20 cellular contexts compared by ENCODE assay signal in the genomic region with DNA sequence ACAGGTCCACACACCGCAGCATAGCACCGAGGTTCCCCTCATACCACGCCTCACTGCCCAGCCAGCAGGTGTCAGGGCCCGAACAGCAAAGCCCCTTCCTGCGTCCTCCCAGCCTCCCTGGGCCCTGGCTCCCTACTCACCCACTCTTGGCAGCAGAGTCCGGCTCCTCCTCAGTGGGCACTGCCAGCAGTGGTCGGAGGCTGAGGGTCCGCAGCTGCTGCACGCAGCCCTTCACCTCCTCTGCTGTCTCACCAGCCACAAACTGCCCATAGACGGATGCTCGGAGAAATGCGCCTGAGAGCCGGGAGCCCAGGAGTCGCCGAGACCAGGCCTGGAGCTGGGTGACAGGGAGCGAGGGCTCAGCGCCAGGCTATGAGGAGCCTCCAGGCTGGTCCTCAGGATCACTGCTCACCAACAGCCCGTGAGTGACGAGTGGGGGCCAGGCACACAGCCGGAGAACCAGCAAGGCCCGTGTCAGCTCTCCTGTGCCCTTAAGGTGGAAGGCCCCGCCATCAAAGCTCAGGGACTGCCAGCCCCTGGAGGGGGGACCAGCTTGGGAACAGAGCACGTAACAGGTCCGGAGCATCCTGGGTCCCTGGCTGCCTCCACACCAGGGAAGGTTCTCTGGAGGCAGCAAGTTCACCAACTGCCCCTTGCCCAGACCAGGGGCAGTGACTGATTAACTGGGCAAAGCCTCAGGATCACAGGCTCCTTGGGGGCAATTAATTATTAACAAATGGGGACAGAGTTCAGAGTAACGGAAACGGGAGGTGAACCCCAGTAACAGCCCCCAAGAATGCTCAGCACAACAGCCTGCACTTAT. TPM values are rescaled to one million over a fixed set of nuclear protein-coding genes. Genes with fewer than 3 reads are reported as not detected.
A peak's percentile ranks its signal among the peaks of the same experiment; 100 is the strongest.
DNase-seq lines count a peak whose midpoint lies in the region; ATAC-seq, FAIRE-seq and TF ChIP-seq lines count a peak whose summit lies in the region.
"Had no signal": no experiment of that assay in that cellular context is flagged by ENCODE, and none has a peak within 500 bp of the region (broad histone marks: within the 10 kb centered on the region; RNA-seq: fewer than 3 reads in every experiment).

A gene with protein sequence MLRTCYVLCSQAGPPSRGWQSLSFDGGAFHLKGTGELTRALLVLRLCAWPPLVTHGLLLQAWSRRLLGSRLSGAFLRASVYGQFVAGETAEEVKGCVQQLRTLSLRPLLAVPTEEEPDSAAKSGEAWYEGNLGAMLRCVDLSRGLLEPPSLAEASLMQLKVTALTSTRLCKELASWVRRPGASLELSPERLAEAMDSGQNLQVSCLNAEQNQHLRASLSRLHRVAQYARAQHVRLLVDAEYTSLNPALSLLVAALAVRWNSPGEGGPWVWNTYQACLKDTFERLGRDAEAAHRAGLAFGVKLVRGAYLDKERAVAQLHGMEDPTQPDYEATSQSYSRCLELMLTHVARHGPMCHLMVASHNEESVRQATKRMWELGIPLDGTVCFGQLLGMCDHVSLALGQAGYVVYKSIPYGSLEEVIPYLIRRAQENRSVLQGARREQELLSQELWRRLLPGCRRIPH (minus strand): TSS at position 626 of the 823 bp plus-strand sequence. CDS start 40 bp downstream, at position 586.

- H3K23ac ChIP-seq in mesenchymal stem cell (ENCODE audit: low read length in 2 of 2), result no peak within 1 kb of the TSS

- H2AK5ac ChIP-seq in mesenchymal stem cell (ENCODE audit: low read length, severe bottlenecking), result no peak within 1 kb of the TSS

- no peak for TF ChIP-seq RAD21 in K562 (CRISPR knock-in tag; conservative IDR thresholded peaks at IDR 0.05 in 1 of 2, IDR thresholded peaks at IDR 0.05 in 1 of 2)
- no peak; the same call in none of the 2 replicates for TF ChIP-seq RAD21 in HepG2 (CRISPR knock-in tag; IDR thresholded peaks at IDR 0.05)

- H3K27me3 Mint-ChIP-seq in GM23338 (ENCODE audit: insufficient read depth, low read depth, poor library complexity), result peaks cover 10% of the 10 kb centered on the region
- peaks cover 41 to 74% of the 10 kb centered on the region in 2 donors for H3K27me3 Mint-ChIP-seq in effector memory CD8-positive, alpha-beta T cell

- H3K36me3 ChIP-seq in GM23338 (ENCODE audit: insufficient read depth) (no peaks in the 10 kb centered on the region), K562 (ENCODE audit: control insufficient read depth, insufficient read depth, low read length) (no peaks in the 10 kb centered on the region), HepG2 (replicated peaks in 1 of 2; ENCODE audit: control insufficient read depth in 1 of 2, insufficient read depth in 2 of 2, low read length in 2 of 2) (peaks cover 0 to 5% of the 10 kb centered on the region in 2 experiments; a peak in 2 of 5 replicates), mesenchymal stem cell (ENCODE audit: control insufficient read depth in 1 of 2, insufficient read depth in 2 of 2, low read depth in 1 of 2, low read length in 2 of 2) (no peaks in the 10 kb centered on the region)

- POLR2A ChIA-PET in K562 (lab: Yijun Ruan, JAX), result interaction anchor here (0.9 kb wide), 1 partner anchor 10 kb away, joined by 3 read pairs; no protein-coding TSS in a partner anchor
- POLR2A ChIA-PET in HepG2 (lab: Yijun Ruan, JAX), result interaction anchor here (0.7 to 2.3 kb wide), 11 partner anchors 9 to 151 kb away, joined by 3 to 14 read pairs (median 4); a partner anchor contains a TSS

- ATAC-seq in GM23338 (peak; percentile 53), K562 (peak; percentile 64), HepG2 (peak; percentile 92), HG03439 (IDR thresholded peaks at IDR 0.05; ENCODE audit: unreplicated experiment) (no peak)
- ATAC-seq in stimulated activated effector memory CD8-positive, alpha-beta T cell treated with anti-CD3 and anti-CD28 coated beads, Interleukin-12 subunit alpha, Interleukin-12 subunit beta, amount 100 ng/mL, for 72 hours, result peak; percentile 11
- ATAC-seq in effector memory CD8-positive, alpha-beta T cell (replicated peaks), result no peak

- TF ChIP-seq EP300 in K562 (IDR thresholded peaks at IDR 0.05; ENCODE audit: low read length) (no peak), HepG2 (IDR thresholded peaks at IDR 0.05; ENCODE audit: low read depth in 2 of 2, low read length in 2 of 2) (peak in 1 of 2 experiments; percentile 67; a peak in 2 of 4 replicates), HepG2 (CRISPR knock-in tag; IDR thresholded peaks at IDR 0.05; ENCODE audit: borderline replicate concordance) (no peak)

- H3K9me2 ChIP-seq in GM23338 (ENCODE audit: insufficient read depth), result no peaks in the 10 kb centered on the region

- H2BK15ac ChIP-seq in mesenchymal stem cell (ENCODE audit: low read depth, poor library complexity, severe bottlenecking), result no peak within 1 kb of the TSS

- no peak for TF ChIP-seq POLR2A in K562 (conservative IDR thresholded peaks at IDR 0.05)
- peak; percentile 94 to 99 for TF ChIP-seq POLR2A in HepG2 (IDR thresholded peaks at IDR 0.05; ENCODE audit: insufficient read depth in 1 of 2, low read depth in 2 of 2, low read length in 2 of 2)

- H3K4me3 ChIP-seq in GM23338, result no peak within 1 kb of the TSS
- H3K4me3 ChIP-seq in K562, result no peak within 1 kb of the TSS
- H3K4me3 ChIP-seq in HepG2 (replicated peaks in 1 of 3; ENCODE audit: insufficient read depth in 1 of 3, low read depth in 2 of 3, low read length in 3 of 3), result peak within 1 kb of the TSS; percentile 86 to 98 (median 91)
- H3K4me3 ChIP-seq in mesenchymal stem cell (ENCODE audit: insufficient read depth in 1 of 2, low read depth in 1 of 2, low read length in 2 of 2), result no peak within 1 kb of the TSS

- no peak within 1 kb of the TSS for H3K4me3 Mint-ChIP-seq in GM23338
- no peak within 1 kb of the TSS for H3K4me3 Mint-ChIP-seq in stimulated activated effector memory CD8-positive, alpha-beta T cell treated with anti-CD3 and anti-CD28 coated beads, Interleukin-12 subunit alpha, Interleukin-12 subunit beta, amount 100 ng/mL, for 72 hours
- no peak within 1 kb of the TSS for H3K4me3 Mint-ChIP-seq in effector memory CD8-positive, alpha-beta T cell

- H3F3A ChIP-seq in GM23338 (replicated peaks; ENCODE audit: low read depth), result peaks cover 4% of the 10 kb centered on the region; the same call in 1 of the 2 replicates

- no peaks in the 10 kb centered on the region for H4K20me1 ChIP-seq in GM23338 (replicated peaks; ENCODE audit: insufficient read depth)
- no peaks in the 10 kb centered on the region; the same call in 1 of the 2 replicates for H4K20me1 ChIP-seq in K562 (replicated peaks; ENCODE audit: control insufficient read depth, insufficient read depth, low read length)
- no peaks in the 10 kb centered on the region for H4K20me1 ChIP-seq in HepG2 (ENCODE audit: insufficient read depth, low read length)

- H3K4me1 Mint-ChIP-seq in GM23338, result peaks cover 8% of the 10 kb centered on the region
- no peaks in the 10 kb centered on the region for H3K4me1 Mint-ChIP-seq in stimulated activated effector memory CD8-positive, alpha-beta T cell treated with anti-CD3 and anti-CD28 coated beads, Interleukin-12 subunit alpha, Interleukin-12 subunit beta, amount 100 ng/mL, for 72 hours
- H3K4me1 Mint-ChIP-seq in effector memory CD8-positive, alpha-beta T cell (ENCODE audit: low read depth in 2 of 2), result no peaks in the 10 kb centered on the region

- H3K4ac ChIP-seq in mesenchymal stem cell (ENCODE audit: low read depth in 1 of 2, low read length in 2 of 2), result no peak within 1 kb of the TSS

- H4K91ac ChIP-seq in mesenchymal stem cell (ENCODE audit: low read length), result no peak within 1 kb of the TSS

- H3K79me2 ChIP-seq in GM23338 (replicated peaks; ENCODE audit: insufficient read depth) (no peaks in the 10 kb centered on the region), K562 (ENCODE audit: control insufficient read depth, insufficient read depth, low read length) (no peaks in the 10 kb centered on the region), HepG2 (ENCODE audit: insufficient read depth, low read length) (peaks cover 17% of the 10 kb centered on the region)

- in situ Hi-C loops in K562 (cut with MboI) (no loop called here), HepG2 (cut with HindIII; ENCODE audit: extremely low pct_ligation_motif_present, low pct_unique_long_range_greater_than_20kb) (loop anchor here (10.0 kb wide), 1 partner anchor 118 kb away; no protein-coding TSS in a partner anchor)

- H2BK120ac ChIP-seq in mesenchymal stem cell (ENCODE audit: low read depth, low read length), result no peak within 1 kb of the TSS

- H3K9me3 ChIP-seq in K562 (replicated peaks; ENCODE audit: control insufficient read depth, insufficient read depth, low read depth, low read length) (no peaks in the 10 kb centered on the region), HepG2 (ENCODE audit: low read length) (no peaks in the 10 kb centered on the region), mesenchymal stem cell (ENCODE audit: control insufficient read depth, low read length) (no peaks in the 10 kb centered on the region)
- H3K9me3 ChIP-seq: Caco-2 had no signal

- H3K27ac Mint-ChIP-seq in GM23338, result no peak within 1 kb of the TSS
- no peak within 1 kb of the TSS for H3K27ac Mint-ChIP-seq in stimulated activated effector memory CD8-positive, alpha-beta T cell treated with anti-CD3 and anti-CD28 coated beads, Interleukin-12 subunit alpha, Interleukin-12 subunit beta, amount 100 ng/mL, for 72 hours
- no peak within 1 kb of the TSS for H3K27ac Mint-ChIP-seq in effector memory CD8-positive, alpha-beta T cell

- H2BK5ac ChIP-seq in mesenchymal stem cell (ENCODE audit: low read depth, low read length, poor library complexity, severe bottlenecking), result no peak within 1 kb of the TSS

- no peak within 1 kb of the TSS for H3K27ac ChIP-seq in GM23338 (ENCODE audit: low read depth)
- no peak within 1 kb of the TSS for H3K27ac ChIP-seq in K562 (ENCODE audit: extremely low read depth, low read depth, low read length)
- H3K27ac ChIP-seq in HepG2 (ENCODE audit: extremely low read length, insufficient read depth, low read length), result peak within 1 kb of the TSS; percentile 79
- H3K27ac ChIP-seq in mesenchymal stem cell (ENCODE audit: low read length, poor library complexity, severe bottlenecking), result no peak within 1 kb of the TSS

- H3K79me1 ChIP-seq in mesenchymal stem cell (replicated peaks; ENCODE audit: low read length, poor library complexity, severe bottlenecking), result no peaks in the 10 kb centered on the region

- H3K18ac ChIP-seq in mesenchymal stem cell (ENCODE audit: low read depth in 1 of 2, low read length in 2 of 2), result no peak within 1 kb of the TSS

- FAIRE-seq in K562 (lab: Jason Lieb, UNC) (no peak), HepG2 (lab: Jason Lieb, UNC) (peak; percentile 95)
- FAIRE-seq: H54 had no signal

- H3K27me3 ChIP-seq in GM23338 (ENCODE audit: insufficient read depth) (no peaks in the 10 kb centered on the region), K562 (ENCODE audit: control insufficient read depth in 2 of 2, insufficient read depth in 2 of 2, low read length in 2 of 2) (peaks cover 6 to 13% of the 10 kb centered on the region in 2 experiments; a peak in 3 of 5 replicates), HepG2 (ENCODE audit: control insufficient read depth in 1 of 2, insufficient read depth in 2 of 2, low read length in 2 of 2) (no peaks in the 10 kb centered on the region; a peak in 1 of 5 replicates), mesenchymal stem cell (ENCODE audit: control insufficient read depth in 1 of 2, insufficient read depth in 1 of 2, low read length in 2 of 2) (peaks cover 12 to 53% of the 10 kb centered on the region in 2 experiments)

- no peak within 1 kb of the TSS for H3K4me2 ChIP-seq in GM23338
- no peak within 1 kb of the TSS for H3K4me2 ChIP-seq in K562 (ENCODE audit: insufficient read depth, low read length)
- peak within 1 kb of the TSS; percentile 92 for H3K4me2 ChIP-seq in HepG2 (ENCODE audit: low read depth, low read length)
- no peak within 1 kb of the TSS for H3K4me2 ChIP-seq in mesenchymal stem cell (ENCODE audit: low read length, poor library complexity, severe bottlenecking)

- H3K36me3 Mint-ChIP-seq in GM23338 (ENCODE audit: low read depth), result no peaks in the 10 kb centered on the region
- no peaks in the 10 kb centered on the region for H3K36me3 Mint-ChIP-seq in stimulated activated effector memory CD8-positive, alpha-beta T cell treated with anti-CD3 and anti-CD28 coated beads, Interleukin-12 subunit alpha, Interleukin-12 subunit beta, amount 100 ng/mL, for 72 hours
- H3K36me3 Mint-ChIP-seq in effector memory CD8-positive, alpha-beta T cell (ENCODE audit: insufficient read depth), result no peaks in the 10 kb centered on the region

- peak within 1 kb of the TSS; percentile 76 for H2AFZ ChIP-seq in GM23338
- H2AFZ ChIP-seq in K562 (ENCODE audit: low read depth, low read length), result no peak within 1 kb of the TSS
- H2AFZ ChIP-seq in HepG2 (ENCODE audit: low read length), result no peak within 1 kb of the TSS
- no peak within 1 kb of the TSS for H2AFZ ChIP-seq in mesenchymal stem cell (ENCODE audit: low read depth, low read length)

- no peak within 1 kb of the TSS for H3K14ac ChIP-seq in mesenchymal stem cell (ENCODE audit: low read length in 2 of 2)

- no peak within 1 kb of the TSS for H2BK12ac ChIP-seq in mesenchymal stem cell (ENCODE audit: low read length in 2 of 2)

- no peak within 1 kb of the TSS for H4K8ac ChIP-seq in mesenchymal stem cell (ENCODE audit: low read length)

- 30% methylated on average over 26 of the region's 26 CpGs for WGBS in K562 (ENCODE audit: insufficient coverage, low coverage, missing lambda C conversion rate)
- WGBS in HepG2 (ENCODE audit: low lambda C conversion rate), result 0% methylated on average over 7 of the region's 26 CpGs
- 75% methylated on average over 25 of the region's 26 CpGs for WGBS in mesenchymal stem cell

- 0 out of 4 replicates have a peak within 1 kb of the TSS, but pooled peaks of 1 of the 2 experiments have one; percentile 28 for H3K9ac ChIP-seq in K562 (ENCODE audit: insufficient read depth in 1 of 2, low read depth in 2 of 2, low read length in 2 of 2)
- H3K9ac ChIP-seq in HepG2 (ENCODE audit: insufficient read depth, low read depth, low read length), result peak within 1 kb of the TSS; percentile 79
- no peak within 1 kb of the TSS for H3K9ac ChIP-seq in mesenchymal stem cell (ENCODE audit: low read length)

- CTCF ChIA-PET in K562 (lab: Yijun Ruan, JAX; ENCODE audit: low intra/inter-chr PET ratio), result no interaction called here
- CTCF ChIA-PET in HepG2 (lab: Yijun Ruan, JAX; ENCODE audit: low intra/inter-chr PET ratio, low total read pairs), result no interaction called here

- intact Hi-C loops in K562 (cut with micrococcal nuclease) (no loop called here), HepG2 (cut with micrococcal nuclease; ENCODE audit: unreplicated experiment) (loop anchor here (1.0 to 10.0 kb wide), 4 partner anchors 35 to 119 kb away; a partner anchor contains a TSS)

- no peaks in the 10 kb centered on the region; the same call in 2 of the 3 replicates for H3K9me3 Mint-ChIP-seq in GM23338
- no peaks in the 10 kb centered on the region for H3K9me3 Mint-ChIP-seq in stimulated activated effector memory CD8-positive, alpha-beta T cell treated with anti-CD3 and anti-CD28 coated beads, Interleukin-12 subunit alpha, Interleukin-12 subunit beta, amount 100 ng/mL, for 72 hours
- no peaks in the 10 kb centered on the region for H3K9me3 Mint-ChIP-seq in effector memory CD8-positive, alpha-beta T cell

- 0 out of 2 replicates have a peak, but pooled peaks cover 4% of the 10 kb centered on the region for H3K4me1 ChIP-seq in GM23338 (ENCODE audit: insufficient read depth)
- peaks cover 0 to 10% of the 10 kb centered on the region in 2 experiments; a peak in 1 of 5 replicates for H3K4me1 ChIP-seq in K562 (replicated peaks in 1 of 2; ENCODE audit: control insufficient read depth in 2 of 2, insufficient read depth in 2 of 2, low read length in 2 of 2)
- H3K4me1 ChIP-seq in HepG2 (ENCODE audit: insufficient read depth, low read length), result peaks cover 45% of the 10 kb centered on the region
- peaks cover 12% of the 10 kb centered on the region for H3K4me1 ChIP-seq in mesenchymal stem cell (ENCODE audit: control insufficient read depth, insufficient read depth, low read depth, low read length)

- H3K9me1 ChIP-seq in K562 (ENCODE audit: control insufficient read depth, insufficient read depth, low read length), result no peaks in the 10 kb centered on the region

- no peak for DNase-seq in GM23338 (ENCODE audit: low spot score)
- peak in 1 of 4 experiments; percentile 7 for DNase-seq in K562 (ENCODE audit: extremely low read depth in 1 of 4, low spot score in 3 of 4)
- DNase-seq in HepG2 (ENCODE audit: low spot score), result peak; percentile 87
- DNase-seq in stimulated activated effector memory CD8-positive, alpha-beta T cell treated with anti-CD3 and anti-CD28 coated beads, Interleukin-12 subunit alpha, Interleukin-12 subunit beta, amount 100 ng/mL, for 72 hours (ENCODE audit: low spot score in 2 of 2), result no peak
- DNase-seq in mesenchymal stem cell, result no peak
- no peak for DNase-seq in effector memory CD8-positive, alpha-beta T cell
- DNase-seq: Caco-2, GF-D8, KG1, NCI-H1105 treated with DMSO at 0.1 percent for 48 hours, NCI-H1694, NCI-H2081 treated with DMSO at 0.1 percent for 48 hours, NCI-H510A, NCI-H774, OCI-M1, SHP77 treated with DMSO at 0.1 percent for 48 hours had no signal

- TF ChIP-seq CTCF in GM23338 (conservative IDR thresholded peaks at IDR 0.05; ENCODE audit: low read depth in 2 of 2), result peak in 1 of 2 experiments; percentile 48; a peak in 2 of 4 replicates
- no peak for TF ChIP-seq CTCF in K562 (IDR thresholded peaks at IDR 0.05 in 2 of 3, conservative IDR thresholded peaks at IDR 0.05 in 1 of 3; ENCODE audit: insufficient read depth in 2 of 3, low read depth in 1 of 3, low read length in 3 of 3)
- peak; percentile 69 for TF ChIP-seq CTCF in HepG2 (CRISPR knock-in tag; IDR thresholded peaks at IDR 0.05)

- no TSS peak for BruUV-seq in K562 (replicated peaks; lab: Mats Ljungman, UMichigan)
- no TSS peak for BruUV-seq in HepG2 (replicated peaks; lab: Mats Ljungman, UMichigan)

RNA-seq across cellular contexts. Expression of the gene that starts here (rescaled TPM):
- not detected in 2 replicates for total RNA-seq in GM23338 (2014; rRNA removed; shearing (Covaris generic))
- polyA plus RNA-seq in GM23338 (2016; fragmentation: Nextera tagmentation; extraction: Ambion mirVana), result not detected in 2 replicates
- total RNA-seq in K562 (2011; cell fraction: chromatin; rRNA removed; ENCODE audit: low replicate concordance), result not detected in 2 replicates
- not detected in 2 replicates for total RNA-seq in K562 (2011; cell fraction: nucleolus; rRNA removed)
- not detected in 2 replicates for total RNA-seq in K562 (2011; cell fraction: nucleoplasm; rRNA removed)
- not detected in 2 replicates for total RNA-seq in K562 (2014; rRNA removed)
- not detected in 2 replicates for total RNA-seq in K562 (2014; rRNA removed; fragmentation: Illumina TruSeq; extraction: Trizol)
- not detected in 2 replicates for total RNA-seq in K562 (2015; rRNA removed; fragmentation: Illumina TruSeq; extraction: Trizol)
- total RNA-seq in K562 (2021), result not detected in 2 replicates
- not detected in 2 replicates for polyA plus RNA-seq in K562 (2011; rRNA removed)
- not detected in 2 replicates for polyA plus RNA-seq in K562 (2011; cell fraction: cytosol; rRNA removed)
- polyA plus RNA-seq in K562 (2011; cell fraction: nucleus; rRNA removed), result not detected in 2 replicates
- polyA plus RNA-seq in K562 (2012), result 0.04 TPM in 1 of 2 replicates, not detected in the other
- not detected in 2 replicates for polyA plus RNA-seq in K562 (2014; fragmentation: Illumina TruSeq; extraction: Trizol)
- polyA plus RNA-seq in K562 (2014; fragmentation: Nextera tagmentation; extraction: Ambion mirVana), result not detected
- polyA plus RNA-seq in K562 (2014; rRNA removed), result not detected in 2 replicates
- polyA minus RNA-seq in K562 (2011; rRNA and poly(A)+ RNA removed), result not detected in 2 replicates
- polyA minus RNA-seq in K562 (2011; cell fraction: cytosol; rRNA and poly(A)+ RNA removed), result not detected in 2 replicates
- not detected in 2 replicates for polyA minus RNA-seq in K562 (2011; cell fraction: nucleus; rRNA and poly(A)+ RNA removed)
- total RNA-seq in HepG2 (2016; rRNA removed; fragmentation: Illumina TruSeq; extraction: Trizol), result 42.0 and 86.7 TPM in 2 replicates
- total RNA-seq in HepG2 (2016; cell fraction: cytosol; rRNA removed; fragmentation: Illumina TruSeq; extraction: Trizol; ENCODE audit: low read depth), result 11.9 and 12.2 TPM in 2 replicates
- 39.5 and 89.1 TPM in 2 replicates for total RNA-seq in HepG2 (2016; cell fraction: insoluble cytoplasmic fraction; rRNA removed; fragmentation: Illumina TruSeq; extraction: Trizol)
- 16.9 and 18.4 TPM in 2 replicates for total RNA-seq in HepG2 (2016; cell fraction: membrane; rRNA removed; fragmentation: Illumina TruSeq; extraction: Trizol)
- total RNA-seq in HepG2 (2016; cell fraction: nucleus; rRNA removed; fragmentation: Illumina TruSeq; extraction: Trizol), result 80.7 and 85.7 TPM in 2 replicates
- polyA plus RNA-seq in HepG2 (2011; rRNA removed), result 118 and 171 TPM in 2 replicates
- 66.0 and 85.6 TPM in 2 replicates for polyA plus RNA-seq in HepG2 (2011; cell fraction: cytosol; rRNA removed)
- 867 and 973 TPM in 2 replicates for polyA plus RNA-seq in HepG2 (2011; cell fraction: nucleus; rRNA removed)
- polyA plus RNA-seq in HepG2 (2012), result 82.8 and 111 TPM in 2 replicates
- polyA plus RNA-seq in HepG2 (2016; cell fraction: cytosol; fragmentation: Illumina TruSeq; extraction: Trizol; ENCODE audit: low read depth), result 9.1 and 9.3 TPM in 2 replicates
- polyA plus RNA-seq in HepG2 (2016; cell fraction: insoluble cytoplasmic fraction; fragmentation: Illumina TruSeq; extraction: Trizol; ENCODE audit: low read depth), result 25.7 and 31.6 TPM in 2 replicates
- polyA plus RNA-seq in HepG2 (2016; cell fraction: membrane; fragmentation: Illumina TruSeq; extraction: Trizol; ENCODE audit: low read depth), result 10.1 and 10.2 TPM in 2 replicates
- 177 and 194 TPM in 2 replicates for polyA plus RNA-seq in HepG2 (2016; cell fraction: nucleus; fragmentation: Illumina TruSeq; extraction: Trizol; ENCODE audit: insufficient read depth, low read depth)
- 71.9 TPM in 1 of 2 replicates, not detected in the other for polyA minus RNA-seq in HepG2 (2011; rRNA and poly(A)+ RNA removed; ENCODE audit: low replicate concordance)
- 22.9 and 25.9 TPM in 2 replicates for polyA minus RNA-seq in HepG2 (2011; cell fraction: cytosol; rRNA and poly(A)+ RNA removed)
- 76.7 and 102 TPM in 2 replicates for polyA minus RNA-seq in HepG2 (2011; cell fraction: nucleus; rRNA and poly(A)+ RNA removed)
- not detected for polyA plus RNA-seq in mesenchymal stem cell (2013, experiment 1 of 2)
- polyA plus RNA-seq in mesenchymal stem cell (2013, experiment 2 of 2), result not detected
- total RNA-seq: Caco-2, RPMI7951 had no signal
- polyA plus RNA-seq: AG04450 had no signal

Comparison
In these comparisons a context has a peak if more than half of its experiments do, and no peak if none do; other contexts are left out.
1. RNA of the gene that starts here (total RNA-seq): 11.9 to 89.1 TPM in HepG2; not detected in GM23338 and not detected in K562; every median in the first group is over 10 times any median in the second.
2. RNA of the gene that starts here (polyA plus RNA-seq): 9.1 to 973 TPM in HepG2; not detected in GM23338 and 0.04 TPM in K562; every median in the first group is over 4 times any median in the second.
3. Peak in ATAC-seq in GM23338; RNA of the gene not detected or under 1 TPM.
4. Peak in ATAC-seq in K562; RNA of the gene not detected or under 1 TPM.
5. ATAC-seq: peak in HepG2 (single experiment) and stimulated activated effector memory CD8-positive, alpha-beta T cell treated with anti-CD3 and anti-CD28 coated beads, Interleukin-12 subunit alpha, Interleukin-12 subunit beta, amount 100 ng/mL, for 72 hours (single experiment); none in effector memory CD8-positive, alpha-beta T cell (single experiment) and HG03439 (single experiment).
6. H3K4me3 ChIP-seq: peak in HepG2 (3 of 3); none in GM23338 (single experiment), K562 (single experiment) and mesenchymal stem cell (0 of 2).